ENCODE assay signal across 1 cellular context in the genomic region with DNA sequence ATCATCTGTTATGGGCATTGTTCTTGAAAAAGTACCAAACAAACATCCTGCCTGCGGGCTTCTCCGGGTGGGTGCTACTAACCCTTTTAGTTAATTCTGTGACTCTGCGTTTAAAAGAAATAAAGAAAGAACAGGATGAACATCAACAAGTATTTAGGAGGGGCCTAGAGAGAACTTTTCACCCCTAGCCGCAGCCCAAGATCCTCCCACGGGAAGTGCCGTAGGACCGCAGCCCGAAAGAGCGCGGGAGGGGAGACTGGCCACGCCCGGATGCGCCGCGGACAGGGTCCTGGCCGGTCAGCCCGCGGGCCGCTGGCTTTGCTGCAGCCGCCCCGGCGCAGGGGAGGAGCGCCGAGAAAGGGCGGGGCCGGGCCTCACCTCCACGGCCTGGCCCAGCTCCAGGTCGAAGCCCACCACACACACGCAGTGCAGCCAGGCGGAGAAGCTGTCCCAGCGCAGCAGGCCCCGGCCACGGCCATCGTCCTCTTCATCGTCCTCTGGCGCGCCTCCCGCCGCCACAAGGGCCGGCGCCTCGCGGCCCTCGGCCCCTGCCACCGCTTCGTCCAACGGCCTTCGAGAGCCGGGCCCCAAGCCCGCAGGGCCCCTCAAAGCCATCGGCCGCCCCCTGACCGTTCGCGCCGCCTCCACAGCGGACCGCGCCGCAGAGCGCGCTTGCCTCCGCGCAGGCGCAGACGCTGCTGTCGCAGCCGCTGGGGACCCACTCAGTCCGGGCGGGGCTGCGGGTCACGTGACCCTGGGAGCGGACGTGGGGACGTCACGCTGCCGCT.
TF ChIP-seq lines count a peak whose summit lies in the region.

A gene with protein sequence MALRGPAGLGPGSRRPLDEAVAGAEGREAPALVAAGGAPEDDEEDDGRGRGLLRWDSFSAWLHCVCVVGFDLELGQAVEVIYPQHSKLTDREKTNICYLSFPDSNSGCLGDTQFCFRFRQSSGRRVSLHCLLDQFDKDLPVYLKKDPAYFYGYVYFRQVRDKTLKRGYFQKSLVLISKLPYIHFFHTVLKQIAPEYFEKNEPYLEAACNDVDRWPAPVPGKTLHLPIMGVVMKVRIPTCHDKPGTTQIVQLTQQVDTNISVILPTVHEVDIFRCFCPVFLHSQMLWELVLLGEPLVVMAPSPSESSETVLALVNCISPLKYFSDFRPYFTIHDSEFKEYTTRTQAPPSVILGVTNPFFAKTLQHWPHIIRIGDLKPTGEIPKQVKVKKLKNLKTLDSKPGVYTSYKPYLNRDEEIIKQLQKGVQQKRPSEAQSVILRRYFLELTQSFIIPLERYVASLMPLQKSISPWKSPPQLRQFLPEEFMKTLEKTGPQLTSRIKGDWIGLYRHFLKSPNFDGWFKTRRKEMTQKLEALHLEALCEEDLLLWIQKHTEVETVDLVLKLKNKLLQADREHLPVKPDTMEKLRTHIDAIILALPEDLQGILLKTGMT (minus strand): TSS at position 674 of the 788 bp plus-strand sequence. CDS start 59 bp downstream, at position 615.

TF ChIP-seq in HepG2, 621 proteins besides CTCF, POLR2A, EP300 and RAD21 (continued from another document and continues in another):
- TF ChIP-seq ZBTB3 (CRISPR knock-in tag; IDR thresholded peaks at IDR 0.05; ENCODE audit: borderline replicate concordance, low read depth) (no peak), ZIK1 (CRISPR knock-in tag; IDR thresholded peaks at IDR 0.05; ENCODE audit: borderline replicate concordance, low read depth) (peak; percentile 90; the same call in 1 of the 2 replicates), ZNF709 (CRISPR knock-in tag; IDR thresholded peaks at IDR 0.05) (peak; percentile 96), HDAC1 (CRISPR knock-in tag; IDR thresholded peaks at IDR 0.05) (0 out of 2 replicates have a peak, but pooled peaks have one; percentile 78), AHR (CRISPR knock-in tag; IDR thresholded peaks at IDR 0.05) (peak; percentile 59; the same call in 1 of the 2 replicates), ZNF354B (CRISPR knock-in tag; IDR thresholded peaks at IDR 0.05) (no peak), NFIB (CRISPR knock-in tag; IDR thresholded peaks at IDR 0.05; ENCODE audit: borderline replicate concordance) (no peak), PAF1 (CRISPR knock-in tag; IDR thresholded peaks at IDR 0.05) (no peak), IRX3 (CRISPR knock-in tag; IDR thresholded peaks at IDR 0.05; ENCODE audit: borderline replicate concordance, low read depth) (peak; percentile 94; the same call in 1 of the 2 replicates), ZNF761 (CRISPR knock-in tag; conservative IDR thresholded peaks at IDR 0.05) (peak; percentile 89), ARNT2 (CRISPR knock-in tag; IDR thresholded peaks at IDR 0.05; ENCODE audit: low read depth) (peak; percentile 71), ZC3H13 (CRISPR knock-in tag; IDR thresholded peaks at IDR 0.05) (peak; percentile 94), TGIF2 (CRISPR knock-in tag; IDR thresholded peaks at IDR 0.05) (peak; percentile 26; the same call in 1 of the 2 replicates), JUN (CRISPR knock-in tag; IDR thresholded peaks at IDR 0.05) (peak; percentile 72; the same call in 1 of the 2 replicates), RCOR2 (CRISPR knock-in tag; IDR thresholded peaks at IDR 0.05) (no peak), ZNF337 (CRISPR knock-in tag; IDR thresholded peaks at IDR 0.05; ENCODE audit: borderline replicate concordance, low read depth) (0 out of 2 replicates have a peak, but pooled peaks have one; percentile 26), ZNF776 (CRISPR knock-in tag; IDR thresholded peaks at IDR 0.05) (peak; percentile 91; the same call in 1 of the 2 replicates), SNAPC2 (CRISPR knock-in tag; IDR thresholded peaks at IDR 0.05) (peak; percentile 8; the same call in 1 of the 2 replicates), BRCA1 (CRISPR knock-in tag; IDR thresholded peaks at IDR 0.05) (no peak), HOXA5 (CRISPR knock-in tag; IDR thresholded peaks at IDR 0.05) (peak; percentile 76; the same call in 1 of the 2 replicates), ZNF790 (CRISPR knock-in tag; IDR thresholded peaks at IDR 0.05; ENCODE audit: borderline replicate concordance) (peak; percentile 69; the same call in 1 of the 2 replicates), ISL2 (CRISPR knock-in tag; IDR thresholded peaks at IDR 0.05) (no peak; the same call in 1 of the 2 replicates), RBAK (CRISPR knock-in tag; IDR thresholded peaks at IDR 0.05) (no peak), ZNF530 (CRISPR knock-in tag; IDR thresholded peaks at IDR 0.05; ENCODE audit: low read depth) (no peak), YEATS4 (CRISPR knock-in tag; IDR thresholded peaks at IDR 0.05; ENCODE audit: borderline replicate concordance) (peak; percentile 97), SIN3A (IDR thresholded peaks at IDR 0.05; ENCODE audit: borderline replicate concordance, low read depth, low read length) (peak; percentile 40; the same call in 1 of the 2 replicates), RAD51 (IDR thresholded peaks at IDR 0.05; ENCODE audit: borderline replicate concordance) (peak; percentile 98), GPN1 (CRISPR knock-in tag; IDR thresholded peaks at IDR 0.05; ENCODE audit: borderline replicate concordance) (no peak), ATF1 (CRISPR knock-in tag; IDR thresholded peaks at IDR 0.05) (no peak), WIZ (CRISPR knock-in tag; IDR thresholded peaks at IDR 0.05) (no peak), ERF (CRISPR knock-in tag; IDR thresholded peaks at IDR 0.05) (no peak; the same call in 1 of the 2 replicates), ZKSCAN1 (IDR thresholded peaks at IDR 0.05; ENCODE audit: low read length) (no peak), ZNF17 (CRISPR knock-in tag; IDR thresholded peaks at IDR 0.05) (no peak), ZNF614 (CRISPR knock-in tag; IDR thresholded peaks at IDR 0.05; ENCODE audit: borderline replicate concordance) (no peak), SRSF1 (optimal IDR thresholded peaks at IDR 0.05; ENCODE audit: low read depth, low read length) (peak; percentile 45)
- TF ChIP-seq, protein P1, sequence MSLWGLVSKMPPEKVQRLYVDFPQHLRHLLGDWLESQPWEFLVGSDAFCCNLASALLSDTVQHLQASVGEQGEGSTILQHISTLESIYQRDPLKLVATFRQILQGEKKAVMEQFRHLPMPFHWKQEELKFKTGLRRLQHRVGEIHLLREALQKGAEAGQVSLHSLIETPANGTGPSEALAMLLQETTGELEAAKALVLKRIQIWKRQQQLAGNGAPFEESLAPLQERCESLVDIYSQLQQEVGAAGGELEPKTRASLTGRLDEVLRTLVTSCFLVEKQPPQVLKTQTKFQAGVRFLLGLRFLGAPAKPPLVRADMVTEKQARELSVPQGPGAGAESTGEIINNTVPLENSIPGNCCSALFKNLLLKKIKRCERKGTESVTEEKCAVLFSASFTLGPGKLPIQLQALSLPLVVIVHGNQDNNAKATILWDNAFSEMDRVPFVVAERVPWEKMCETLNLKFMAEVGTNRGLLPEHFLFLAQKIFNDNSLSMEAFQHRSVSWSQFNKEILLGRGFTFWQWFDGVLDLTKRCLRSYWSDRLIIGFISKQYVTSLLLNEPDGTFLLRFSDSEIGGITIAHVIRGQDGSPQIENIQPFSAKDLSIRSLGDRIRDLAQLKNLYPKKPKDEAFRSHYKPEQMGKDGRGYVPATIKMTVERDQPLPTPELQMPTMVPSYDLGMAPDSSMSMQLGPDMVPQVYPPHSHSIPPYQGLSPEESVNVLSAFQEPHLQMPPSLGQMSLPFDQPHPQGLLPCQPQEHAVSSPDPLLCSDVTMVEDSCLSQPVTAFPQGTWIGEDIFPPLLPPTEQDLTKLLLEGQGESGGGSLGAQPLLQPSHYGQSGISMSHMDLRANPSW (CRISPR knock-in tag; IDR thresholded peaks at IDR 0.05; ENCODE audit: borderline replicate concordance) = no peak; the same call in 1 of the 2 replicates
- TF ChIP-seq, protein P2, sequence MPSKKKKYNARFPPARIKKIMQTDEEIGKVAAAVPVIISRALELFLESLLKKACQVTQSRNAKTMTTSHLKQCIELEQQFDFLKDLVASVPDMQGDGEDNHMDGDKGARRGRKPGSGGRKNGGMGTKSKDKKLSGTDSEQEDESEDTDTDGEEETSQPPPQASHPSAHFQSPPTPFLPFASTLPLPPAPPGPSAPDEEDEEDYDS (CRISPR knock-in tag; IDR thresholded peaks at IDR 0.05) = peak; percentile 46
- TF ChIP-seq, protein P3, sequence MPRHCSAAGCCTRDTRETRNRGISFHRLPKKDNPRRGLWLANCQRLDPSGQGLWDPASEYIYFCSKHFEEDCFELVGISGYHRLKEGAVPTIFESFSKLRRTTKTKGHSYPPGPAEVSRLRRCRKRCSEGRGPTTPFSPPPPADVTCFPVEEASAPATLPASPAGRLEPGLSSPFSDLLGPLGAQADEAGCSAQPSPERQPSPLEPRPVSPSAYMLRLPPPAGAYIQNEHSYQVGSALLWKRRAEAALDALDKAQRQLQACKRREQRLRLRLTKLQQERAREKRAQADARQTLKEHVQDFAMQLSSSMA (CRISPR knock-in tag; IDR thresholded peaks at IDR 0.05) = no peak
- TF ChIP-seq, protein P4, sequence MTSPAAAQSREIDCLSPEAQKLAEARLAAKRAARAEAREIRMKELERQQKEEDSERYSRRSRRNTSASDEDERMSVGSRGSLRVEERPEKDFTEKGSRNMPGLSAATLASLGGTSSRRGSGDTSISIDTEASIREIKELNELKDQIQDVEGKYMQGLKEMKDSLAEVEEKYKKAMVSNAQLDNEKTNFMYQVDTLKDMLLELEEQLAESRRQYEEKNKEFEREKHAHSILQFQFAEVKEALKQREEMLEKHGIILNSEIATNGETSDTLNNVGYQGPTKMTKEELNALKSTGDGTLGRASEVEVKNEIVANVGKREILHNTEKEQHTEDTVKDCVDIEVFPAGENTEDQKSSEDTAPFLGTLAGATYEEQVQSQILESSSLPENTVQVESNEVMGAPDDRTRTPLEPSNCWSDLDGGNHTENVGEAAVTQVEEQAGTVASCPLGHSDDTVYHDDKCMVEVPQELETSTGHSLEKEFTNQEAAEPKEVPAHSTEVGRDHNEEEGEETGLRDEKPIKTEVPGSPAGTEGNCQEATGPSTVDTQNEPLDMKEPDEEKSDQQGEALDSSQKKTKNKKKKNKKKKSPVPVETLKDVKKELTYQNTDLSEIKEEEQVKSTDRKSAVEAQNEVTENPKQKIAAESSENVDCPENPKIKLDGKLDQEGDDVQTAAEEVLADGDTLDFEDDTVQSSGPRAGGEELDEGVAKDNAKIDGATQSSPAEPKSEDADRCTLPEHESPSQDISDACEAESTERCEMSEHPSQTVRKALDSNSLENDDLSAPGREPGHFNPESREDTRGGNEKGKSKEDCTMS (CRISPR knock-in tag; conservative IDR thresholded peaks at IDR 0.05) = no peak
- TF ChIP-seq, protein P5, sequence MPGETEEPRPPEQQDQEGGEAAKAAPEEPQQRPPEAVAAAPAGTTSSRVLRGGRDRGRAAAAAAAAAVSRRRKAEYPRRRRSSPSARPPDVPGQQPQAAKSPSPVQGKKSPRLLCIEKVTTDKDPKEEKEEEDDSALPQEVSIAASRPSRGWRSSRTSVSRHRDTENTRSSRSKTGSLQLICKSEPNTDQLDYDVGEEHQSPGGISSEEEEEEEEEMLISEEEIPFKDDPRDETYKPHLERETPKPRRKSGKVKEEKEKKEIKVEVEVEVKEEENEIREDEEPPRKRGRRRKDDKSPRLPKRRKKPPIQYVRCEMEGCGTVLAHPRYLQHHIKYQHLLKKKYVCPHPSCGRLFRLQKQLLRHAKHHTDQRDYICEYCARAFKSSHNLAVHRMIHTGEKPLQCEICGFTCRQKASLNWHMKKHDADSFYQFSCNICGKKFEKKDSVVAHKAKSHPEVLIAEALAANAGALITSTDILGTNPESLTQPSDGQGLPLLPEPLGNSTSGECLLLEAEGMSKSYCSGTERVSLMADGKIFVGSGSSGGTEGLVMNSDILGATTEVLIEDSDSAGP (CRISPR knock-in tag; IDR thresholded peaks at IDR 0.05; ENCODE audit: borderline replicate concordance) = peak; percentile 90; the same call in 1 of the 2 replicates
- TF ChIP-seq, protein P6, sequence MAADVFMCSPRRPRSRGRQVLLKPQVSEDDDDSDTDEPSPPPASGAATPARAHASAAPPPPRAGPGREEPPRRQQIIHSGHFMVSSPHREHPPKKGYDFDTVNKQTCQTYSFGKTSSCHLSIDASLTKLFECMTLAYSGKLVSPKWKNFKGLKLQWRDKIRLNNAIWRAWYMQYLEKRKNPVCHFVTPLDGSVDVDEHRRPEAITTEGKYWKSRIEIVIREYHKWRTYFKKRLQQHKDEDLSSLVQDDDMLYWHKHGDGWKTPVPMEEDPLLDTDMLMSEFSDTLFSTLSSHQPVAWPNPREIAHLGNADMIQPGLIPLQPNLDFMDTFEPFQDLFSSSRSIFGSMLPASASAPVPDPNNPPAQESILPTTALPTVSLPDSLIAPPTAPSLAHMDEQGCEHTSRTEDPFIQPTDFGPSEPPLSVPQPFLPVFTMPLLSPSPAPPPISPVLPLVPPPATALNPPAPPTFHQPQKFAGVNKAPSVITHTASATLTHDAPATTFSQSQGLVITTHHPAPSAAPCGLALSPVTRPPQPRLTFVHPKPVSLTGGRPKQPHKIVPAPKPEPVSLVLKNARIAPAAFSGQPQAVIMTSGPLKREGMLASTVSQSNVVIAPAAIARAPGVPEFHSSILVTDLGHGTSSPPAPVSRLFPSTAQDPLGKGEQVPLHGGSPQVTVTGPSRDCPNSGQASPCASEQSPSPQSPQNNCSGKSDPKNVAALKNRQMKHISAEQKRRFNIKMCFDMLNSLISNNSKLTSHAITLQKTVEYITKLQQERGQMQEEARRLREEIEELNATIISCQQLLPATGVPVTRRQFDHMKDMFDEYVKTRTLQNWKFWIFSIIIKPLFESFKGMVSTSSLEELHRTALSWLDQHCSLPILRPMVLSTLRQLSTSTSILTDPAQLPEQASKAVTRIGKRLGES (CRISPR knock-in tag; IDR thresholded peaks at IDR 0.05; ENCODE audit: borderline replicate concordance) = no peak
- TF ChIP-seq, protein P7, sequence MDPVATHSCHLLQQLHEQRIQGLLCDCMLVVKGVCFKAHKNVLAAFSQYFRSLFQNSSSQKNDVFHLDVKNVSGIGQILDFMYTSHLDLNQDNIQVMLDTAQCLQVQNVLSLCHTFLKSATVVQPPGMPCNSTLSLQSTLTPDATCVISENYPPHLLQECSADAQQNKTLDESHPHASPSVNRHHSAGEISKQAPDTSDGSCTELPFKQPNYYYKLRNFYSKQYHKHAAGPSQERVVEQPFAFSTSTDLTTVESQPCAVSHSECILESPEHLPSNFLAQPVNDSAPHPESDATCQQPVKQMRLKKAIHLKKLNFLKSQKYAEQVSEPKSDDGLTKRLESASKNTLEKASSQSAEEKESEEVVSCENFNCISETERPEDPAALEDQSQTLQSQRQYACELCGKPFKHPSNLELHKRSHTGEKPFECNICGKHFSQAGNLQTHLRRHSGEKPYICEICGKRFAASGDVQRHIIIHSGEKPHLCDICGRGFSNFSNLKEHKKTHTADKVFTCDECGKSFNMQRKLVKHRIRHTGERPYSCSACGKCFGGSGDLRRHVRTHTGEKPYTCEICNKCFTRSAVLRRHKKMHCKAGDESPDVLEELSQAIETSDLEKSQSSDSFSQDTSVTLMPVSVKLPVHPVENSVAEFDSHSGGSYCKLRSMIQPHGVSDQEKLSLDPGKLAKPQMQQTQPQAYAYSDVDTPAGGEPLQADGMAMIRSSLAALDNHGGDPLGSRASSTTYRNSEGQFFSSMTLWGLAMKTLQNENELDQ (CRISPR knock-in tag; IDR thresholded peaks at IDR 0.05; ENCODE audit: borderline replicate concordance) = no peak
